ENCODE assay signal across 16 cellular contexts in the genomic region with DNA sequence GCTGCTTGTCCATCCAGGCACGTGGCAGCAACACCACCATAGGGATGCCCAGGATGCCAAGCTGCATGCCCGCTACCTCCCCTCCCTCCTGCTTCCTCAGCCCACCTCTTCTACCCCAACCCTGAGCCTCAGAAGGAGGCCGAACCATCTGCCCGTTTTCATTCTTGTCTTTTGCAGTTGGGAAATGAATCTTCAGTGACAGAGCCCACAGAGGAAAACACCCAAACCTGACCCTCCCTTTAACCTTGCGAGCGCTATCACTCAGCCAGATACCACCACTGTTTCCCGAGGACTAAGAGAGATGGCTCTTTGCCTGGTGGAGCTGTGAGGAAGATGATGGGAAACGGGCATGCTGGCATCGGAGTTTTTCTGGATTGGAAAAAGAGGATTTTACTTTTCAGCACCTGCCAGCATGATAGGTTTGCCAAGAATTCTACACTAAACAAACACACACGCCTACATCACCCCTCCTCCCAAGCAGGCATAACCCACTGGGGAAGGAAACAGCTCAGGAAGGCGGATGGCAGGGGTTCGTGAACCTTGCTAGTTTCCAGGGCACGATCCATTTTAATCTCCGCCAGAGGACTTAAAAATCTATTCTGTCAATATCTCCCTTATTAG.
DNase-seq lines count a peak whose midpoint lies in the region; FAIRE-seq and TF ChIP-seq lines count a peak whose summit lies in the region.
"Had no signal": no experiment of that assay in that cellular context is flagged by ENCODE, and none has a peak within 500 bp of the region (broad histone marks: within the 10 kb centered on the region; RNA-seq: fewer than 3 reads in every experiment).

No MANE protein-coding gene starts in this region.

- CTCF ChIA-PET in MCF 10A (lab: Yijun Ruan, JAX), result no interaction called here
- CTCF ChIA-PET in activated CD4-positive, alpha-beta memory T cell treated with anti-CD3 and anti-CD28 coated beads for 36 hours (lab: Charles Lee), result interaction anchor here (0.8 to 1.3 kb wide), 2 partner anchors 18 to 92 kb away, joined by 3 to 4 read pairs; no protein-coding TSS in a partner anchor

- H3K27ac Mint-ChIP-seq in MCF 10A (ENCODE audit: low read depth, unreplicated experiment), result no peak overlapping the region
- no peak overlapping the region for H3K27ac Mint-ChIP-seq in activated CD4-positive, alpha-beta memory T cell treated with anti-CD3 and anti-CD28 coated beads for 36 hours
- H3K27ac Mint-ChIP-seq: dendritic cell treated with granulocyte-macrophage colony-stimulating factor and Interleukin-4, amounts not matched to agents 40 ng/mL and 50 ng/mL, for 4 days; HFFc6; naive B cell had no signal

- in situ Hi-C loops in T47D (cut with HindIII; ENCODE audit: low pct_unique_long_range_greater_than_20kb, low sequenced_read_pairs), result no loop called here

- TF ChIP-seq CTCF in MCF 10A (IDR thresholded peaks at IDR 0.05; ENCODE audit: unreplicated experiment), result no peak

- BruUV-seq in MCF 10A (replicated peaks; lab: Mats Ljungman, UMichigan), result no TSS peak

- H3K36me3 Mint-ChIP-seq in MCF 10A (ENCODE audit: insufficient read depth, unreplicated experiment), result no peaks in the 10 kb centered on the region
- no peaks in the 10 kb centered on the region for H3K36me3 Mint-ChIP-seq in activated CD4-positive, alpha-beta memory T cell treated with anti-CD3 and anti-CD28 coated beads for 36 hours
- H3K36me3 Mint-ChIP-seq: naive B cell had no signal

- FAIRE-seq in urothelium cell line (lab: Jason Lieb, UNC), result peak; percentile 68

- peaks cover 12% of the 10 kb centered on the region for H3K4me1 Mint-ChIP-seq in MCF 10A (ENCODE audit: insufficient read depth, unreplicated experiment)
- peaks cover 14% of the 10 kb centered on the region for H3K4me1 Mint-ChIP-seq in activated CD4-positive, alpha-beta memory T cell treated with anti-CD3 and anti-CD28 coated beads for 36 hours (ENCODE audit: low read depth)
- H3K4me1 Mint-ChIP-seq: naive B cell had no signal

- DNase-seq in DMS 273 (lab: John Stamatoyannopoulos, UW; ENCODE audit: unreplicated experiment), result peak; percentile 7
- DNase-seq in DMS 273 treated with DMSO at 0.1 percent for 48 hours (lab: John Stamatoyannopoulos, UW), result no peak
- DNase-seq in T47D (ENCODE audit: low read depth in 1 of 2, low spot score in 1 of 2), result peak; percentile 58 to 64
- no peak for DNase-seq in MCF 10A (ENCODE audit: unreplicated experiment)
- DNase-seq in activated CD4-positive, alpha-beta memory T cell treated with anti-CD3 and anti-CD28 coated beads for 36 hours, result peak; percentile 39
- DNase-seq in urothelium cell line (ENCODE audit: low spot score), result no peak
- no peak for DNase-seq in NCI-H2107 treated with DMSO at 0.1 percent for 48 hours (lab: John Stamatoyannopoulos, UW; ENCODE audit: unreplicated experiment)
- no peak for DNase-seq in SW 1271 (lab: John Stamatoyannopoulos, UW)
- DNase-seq: 8988T; activated CD8-positive, alpha-beta memory T cell treated with anti-CD3 and anti-CD28 coated beads for 24 hours; EL; HFFc6; naive B cell; NCI-H446; thyroid gland had no signal

- no peaks in the 10 kb centered on the region for H3K27me3 Mint-ChIP-seq in MCF 10A (ENCODE audit: insufficient read depth, unreplicated experiment)
- H3K27me3 Mint-ChIP-seq in activated CD4-positive, alpha-beta memory T cell treated with anti-CD3 and anti-CD28 coated beads for 36 hours, result no peaks in the 10 kb centered on the region

- H3K9me3 Mint-ChIP-seq in MCF 10A (ENCODE audit: unreplicated experiment), result no peaks in the 10 kb centered on the region
- H3K9me3 Mint-ChIP-seq in activated CD4-positive, alpha-beta memory T cell treated with anti-CD3 and anti-CD28 coated beads for 36 hours, result no peaks in the 10 kb centered on the region
- H3K9me3 Mint-ChIP-seq: dendritic cell treated with granulocyte-macrophage colony-stimulating factor and Interleukin-4, amounts not matched to agents 40 ng/mL and 50 ng/mL, for 4 days; HFFc6; naive B cell had no signal

- intact Hi-C loops in MCF 10A (cut with micrococcal nuclease), result no loop called here
- intact Hi-C loops in activated CD4-positive, alpha-beta memory T cell treated with anti-CD3 and anti-CD28 coated beads for 36 hours (cut with micrococcal nuclease), result no loop called here

- POLR2A ChIA-PET in MCF 10A (lab: Yijun Ruan, JAX), result interaction anchor here (0.7 to 1.2 kb wide), 4 partner anchors 28 to 140 kb away, joined by 3 to 5 read pairs (median 3); no protein-coding TSS in a partner anchor
- POLR2A ChIA-PET in activated CD4-positive, alpha-beta memory T cell treated with anti-CD3 and anti-CD28 coated beads for 36 hours (lab: Charles Lee), result no interaction called here

- no peak overlapping the region for H3K4me3 Mint-ChIP-seq in MCF 10A (ENCODE audit: unreplicated experiment)
- peak overlapping the region; percentile 22 for H3K4me3 Mint-ChIP-seq in activated CD4-positive, alpha-beta memory T cell treated with anti-CD3 and anti-CD28 coated beads for 36 hours
- H3K4me3 Mint-ChIP-seq: dendritic cell treated with granulocyte-macrophage colony-stimulating factor and Interleukin-4, amounts not matched to agents 40 ng/mL and 50 ng/mL, for 4 days; HFFc6; naive B cell had no signal

Comparison
In these comparisons a context has a peak if more than half of its experiments do, and no peak if none do; other contexts are left out.
1. DNase-seq: peak in DMS 273 (single experiment), T47D (2 of 2) and activated CD4-positive, alpha-beta memory T cell treated with anti-CD3 and anti-CD28 coated beads for 36 hours (single experiment); none in DMS 273 treated with DMSO at 0.1 percent for 48 hours (single experiment), MCF 10A (single experiment), urothelium cell line (single experiment), NCI-H2107 treated with DMSO at 0.1 percent for 48 hours (single experiment) and SW 1271 (0 of 2).